In genomic region chr9:121214005-121214404, GRCh38 we compare ENCODE assay signal across 18 cellular contexts. TPM values are rescaled to one million over a fixed set of nuclear protein-coding genes. Genes with fewer than 3 reads are reported as not detected.
DNase-seq lines count a peak whose midpoint lies in the region; ATAC-seq, FAIRE-seq and TF ChIP-seq lines count a peak whose summit lies in the region.
"Had no signal": no experiment of that assay in that cellular context is flagged by ENCODE, and none has a peak within 500 bp of the region (broad histone marks: within the 10 kb centered on the region; RNA-seq: fewer than 3 reads in every experiment).

No MANE protein-coding gene starts in this region.

- no peaks in the 10 kb centered on the region for H3K79me2 ChIP-seq in K562 (ENCODE audit: control insufficient read depth, insufficient read depth, low read length)

- ATAC-seq in K562 (no peak), HG03571 (IDR thresholded peaks at IDR 0.05; ENCODE audit: unreplicated experiment) (no peak)
- no peak for ATAC-seq in stimulated activated effector memory CD8-positive, alpha-beta T cell treated with anti-CD3 and anti-CD28 coated beads, Interleukin-12 subunit alpha, Interleukin-12 subunit beta, amount 100 ng/mL, for 72 hours

- H3K36me3 ChIP-seq in BLaER1 (no peaks in the 10 kb centered on the region), HEK293 (ENCODE audit: control insufficient read depth in 2 of 2, insufficient read depth in 1 of 2, low read length in 2 of 2) (no peaks in the 10 kb centered on the region), K562 (ENCODE audit: control insufficient read depth, insufficient read depth, low read length) (no peaks in the 10 kb centered on the region)

- peak overlapping the region; percentile 67 for H2AFZ ChIP-seq in K562 (ENCODE audit: low read depth, low read length)

- no peak overlapping the region for H3K27ac ChIP-seq in BLaER1
- no peak overlapping the region for H3K27ac ChIP-seq in HEK293 (ENCODE audit: extremely low read depth, low read depth, low read length)
- H3K27ac ChIP-seq in K562 (ENCODE audit: extremely low read depth, low read depth, low read length): no peak overlapping the region
- H3K27ac ChIP-seq: HL-60 had no signal

- no peak for TF ChIP-seq RAD21 in K562 (CRISPR knock-in tag; conservative IDR thresholded peaks at IDR 0.05 in 1 of 2, IDR thresholded peaks at IDR 0.05 in 1 of 2)

- POLR2A ChIA-PET in HEK293 (lab: Yijun Ruan, JAX): interaction anchor here (0.7 kb wide), 1 partner anchor 68 kb away, joined by 3 read pairs; no protein-coding TSS in a partner anchor
- POLR2A ChIA-PET in K562 (lab: Yijun Ruan, JAX): interaction anchor here (0.8 to 1.2 kb wide), 4 partner anchors 14 to 184 kb away, joined by 3 to 4 read pairs (median 3); no protein-coding TSS in a partner anchor

- TF ChIP-seq EP300 in K562 (IDR thresholded peaks at IDR 0.05; ENCODE audit: low read length): no peak

- no peaks in the 10 kb centered on the region for H4K20me1 ChIP-seq in BLaER1
- no peaks in the 10 kb centered on the region for H4K20me1 ChIP-seq in K562 (replicated peaks; ENCODE audit: control insufficient read depth, insufficient read depth, low read length)

- in situ Hi-C loops in K562 (cut with MboI): no loop called here

- FAIRE-seq in K562 (lab: Jason Lieb, UNC): no peak
- FAIRE-seq: GM12892 had no signal

- H3K27me3 ChIP-seq in BLaER1 (no peaks in the 10 kb centered on the region), K562 (ENCODE audit: control insufficient read depth in 2 of 2, insufficient read depth in 2 of 2, low read length in 2 of 2) (no peaks in the 10 kb centered on the region)

- intact Hi-C loops in K562 (cut with micrococcal nuclease): loop anchor here (10.0 kb wide), 1 partner anchor 321 kb away; no protein-coding TSS in a partner anchor

- CTCF ChIA-PET in HEK293 (lab: Yijun Ruan, JAX) (interaction anchor here (0.6 to 6.0 kb wide), 47 partner anchors 9 to 458 kb away, joined by 3 to 107 read pairs (median 6); partner anchors contain the start of genes GSN and RAB14), K562 (lab: Yijun Ruan, JAX; ENCODE audit: low intra/inter-chr PET ratio) (interaction anchor here (1.0 to 1.7 kb wide), 3 partner anchors 106 to 186 kb away, joined by 5 to 14 read pairs (median 8); no protein-coding TSS in a partner anchor)

- no peaks in the 10 kb centered on the region for H3K9me3 ChIP-seq in BLaER1
- no peaks in the 10 kb centered on the region for H3K9me3 ChIP-seq in HEK293 (ENCODE audit: control insufficient read depth, insufficient read depth, low read depth, low read length)
- H3K9me3 ChIP-seq in K562 (replicated peaks; ENCODE audit: control insufficient read depth, insufficient read depth, low read depth, low read length): no peaks in the 10 kb centered on the region
- H3K9me3 ChIP-seq: SK-N-SH had no signal

- TF ChIP-seq POLR2A in K562 (conservative IDR thresholded peaks at IDR 0.05): no peak

- no peaks in the 10 kb centered on the region for H3K9me1 ChIP-seq in K562 (ENCODE audit: control insufficient read depth, insufficient read depth, low read length)

- DNase-seq in K562 (ENCODE audit: extremely low read depth in 1 of 4, low spot score in 3 of 4): peak in 1 of 4 experiments; percentile 13
- no peak for DNase-seq in stimulated activated effector memory CD8-positive, alpha-beta T cell treated with anti-CD3 and anti-CD28 coated beads, Interleukin-12 subunit alpha, Interleukin-12 subunit beta, amount 100 ng/mL, for 72 hours (ENCODE audit: low spot score in 2 of 2)
- DNase-seq in globus pallidus (ENCODE audit: low spot score): no peak
- no peak for DNase-seq in MV-4-11 (lab: John Stamatoyannopoulos, UW)
- DNase-seq: CD4-positive, CD25-positive, alpha-beta regulatory T cell; DND-41; GOT3; HCEC 1CT; Karpas-422; NCI-H2107; NCI-H82; PC-3; SK-N-SH had no signal

- H3K9me3 Mint-ChIP-seq in stimulated activated effector memory CD8-positive, alpha-beta T cell treated with anti-CD3 and anti-CD28 coated beads, Interleukin-12 subunit alpha, Interleukin-12 subunit beta, amount 100 ng/mL, for 72 hours: no peaks in the 10 kb centered on the region
- H3K9me3 Mint-ChIP-seq: CD4-positive, CD25-positive, alpha-beta regulatory T cell had no signal

- no peak overlapping the region for H3K4me3 ChIP-seq in BLaER1
- H3K4me3 ChIP-seq in HEK293 (ENCODE audit: low read depth, low read length): no peak overlapping the region
- no peak overlapping the region for H3K4me3 ChIP-seq in K562

- H3K9ac ChIP-seq in BLaER1 (no peak overlapping the region), K562 (ENCODE audit: insufficient read depth in 1 of 2, low read depth in 2 of 2, low read length in 2 of 2) (no peak overlapping the region)
- H3K9ac ChIP-seq: SK-N-SH had no signal

- H3K27ac Mint-ChIP-seq in stimulated activated effector memory CD8-positive, alpha-beta T cell treated with anti-CD3 and anti-CD28 coated beads, Interleukin-12 subunit alpha, Interleukin-12 subunit beta, amount 100 ng/mL, for 72 hours: peak overlapping the region; percentile 1

- peak overlapping the region; percentile 66; the same call in 1 of the 2 replicates for H3K4me2 ChIP-seq in BLaER1
- no peak overlapping the region for H3K4me2 ChIP-seq in K562 (ENCODE audit: insufficient read depth, low read length)
- H3K4me2 ChIP-seq: SK-N-SH had no signal

- TF ChIP-seq CTCF in HEK293 (tag by site-specific recombination; IDR thresholded peaks at IDR 0.05) (no peak), K562 (IDR thresholded peaks at IDR 0.05 in 2 of 3, conservative IDR thresholded peaks at IDR 0.05 in 1 of 3; ENCODE audit: insufficient read depth in 2 of 3, low read depth in 1 of 3, low read length in 3 of 3) (no peak)

- no TSS peak for BruUV-seq in K562 (replicated peaks; lab: Mats Ljungman, UMichigan)

- H3K4me1 Mint-ChIP-seq in stimulated activated effector memory CD8-positive, alpha-beta T cell treated with anti-CD3 and anti-CD28 coated beads, Interleukin-12 subunit alpha, Interleukin-12 subunit beta, amount 100 ng/mL, for 72 hours: peaks cover 9% of the 10 kb centered on the region

- 9% methylated on average over 2 of the region's 2 CpGs for WGBS in K562 (ENCODE audit: insufficient coverage, low coverage, missing lambda C conversion rate)

- H3K4me1 ChIP-seq in BLaER1 (peaks cover 28% of the 10 kb centered on the region), HEK293 (ENCODE audit: control insufficient read depth, insufficient read depth, low read length) (no peaks in the 10 kb centered on the region), K562 (replicated peaks in 1 of 2; ENCODE audit: control insufficient read depth in 2 of 2, insufficient read depth in 2 of 2, low read length in 2 of 2) (peaks cover 0 to 16% of the 10 kb centered on the region in 2 experiments; a peak in 2 of 5 replicates)

- no peak overlapping the region for H3K4me3 Mint-ChIP-seq in stimulated activated effector memory CD8-positive, alpha-beta T cell treated with anti-CD3 and anti-CD28 coated beads, Interleukin-12 subunit alpha, Interleukin-12 subunit beta, amount 100 ng/mL, for 72 hours
- H3K4me3 Mint-ChIP-seq: CD4-positive, CD25-positive, alpha-beta regulatory T cell had no signal

- peaks cover 6% of the 10 kb centered on the region for H3K36me3 Mint-ChIP-seq in stimulated activated effector memory CD8-positive, alpha-beta T cell treated with anti-CD3 and anti-CD28 coated beads, Interleukin-12 subunit alpha, Interleukin-12 subunit beta, amount 100 ng/mL, for 72 hours

TF ChIP-seq in HEK293, 187 proteins besides CTCF, POLR2A, EP300 and RAD21:
- TF ChIP-seq ZIC2 (tag by site-specific recombination; IDR thresholded peaks at IDR 0.05) (no peak), ZNF366 (tag by site-specific recombination; conservative IDR thresholded peaks at IDR 0.05) (peak; percentile 78)

TF ChIP-seq in K562, 482 proteins besides CTCF, POLR2A, EP300 and RAD21 (continues in another document):
- TF ChIP-seq MAX (CRISPR knock-in tag; IDR thresholded peaks at IDR 0.05): no peak

RNA-seq across cellular contexts. Expression of gene RAB14, which starts 12.3 kb away (rescaled TPM):
- 10.7 and 28.6 TPM in 2 replicates for total RNA-seq in K562 (2011; cell fraction: chromatin; rRNA removed; ENCODE audit: low replicate concordance)
- total RNA-seq in K562 (2011; cell fraction: nucleolus; rRNA removed): 6.7 and 7.6 TPM in 2 replicates
- total RNA-seq in K562 (2011; cell fraction: nucleoplasm; rRNA removed): 20.8 and 42.9 TPM in 2 replicates
- total RNA-seq in K562 (2014; rRNA removed) (10.3 and 11.8 TPM in 2 replicates), K562 (2014; rRNA removed; fragmentation: Illumina TruSeq; extraction: Trizol) (25.5 and 26.8 TPM in 2 replicates), K562 (2015; rRNA removed; fragmentation: Illumina TruSeq; extraction: Trizol) (23.6 and 25.4 TPM in 2 replicates), K562 (2021) (41.8 and 48.4 TPM in 2 replicates)
- polyA plus RNA-seq in K562 (2011; rRNA removed) (17.6 and 19.8 TPM in 2 replicates), K562 (2014; fragmentation: Illumina TruSeq; extraction: Trizol) (32.4 and 35.8 TPM in 2 replicates), K562 (2014; fragmentation: Nextera tagmentation; extraction: Ambion mirVana) (10 to 100 TPM; 20.2 to 20.9 TPM), K562 (2014; rRNA removed) (15.9 and 16.7 TPM in 2 replicates)
- polyA plus RNA-seq in K562 (2011; cell fraction: cytosol; rRNA removed): 4.0 and 10.5 TPM in 2 replicates
- 11.3 and 16.5 TPM in 2 replicates for polyA plus RNA-seq in K562 (2011; cell fraction: nucleus; rRNA removed)
- 30.3 and 32.9 TPM in 2 replicates for polyA plus RNA-seq in K562 (2012)
- polyA minus RNA-seq in K562 (2011; rRNA and poly(A)+ RNA removed): 14.8 and 18.2 TPM in 2 replicates
- 12.5 and 15.7 TPM in 2 replicates for polyA minus RNA-seq in K562 (2011; cell fraction: cytosol; rRNA and poly(A)+ RNA removed)
- 10.0 and 16.6 TPM in 2 replicates for polyA minus RNA-seq in K562 (2011; cell fraction: nucleus; rRNA and poly(A)+ RNA removed)

RNA-seq across cellular contexts. Expression of gene GSN, which starts 54.0 kb away (rescaled TPM):
- total RNA-seq in K562 (2011; cell fraction: chromatin; rRNA removed; ENCODE audit: low replicate concordance): 15.3 and 27.0 TPM in 2 replicates
- total RNA-seq in K562 (2011; cell fraction: nucleolus; rRNA removed): 9.9 and 11.0 TPM in 2 replicates
- total RNA-seq in K562 (2011; cell fraction: nucleoplasm; rRNA removed): 8.1 and 9.2 TPM in 2 replicates
- 8.2 and 10.8 TPM in 2 replicates for total RNA-seq in K562 (2014; rRNA removed)
- total RNA-seq in K562 (2014; rRNA removed; fragmentation: Illumina TruSeq; extraction: Trizol): 3.3 and 3.5 TPM in 2 replicates
- total RNA-seq in K562 (2015; rRNA removed; fragmentation: Illumina TruSeq; extraction: Trizol): 12.3 and 12.4 TPM in 2 replicates
- 9.0 and 9.6 TPM in 2 replicates for total RNA-seq in K562 (2021)
- polyA plus RNA-seq in K562 (2011; rRNA removed): 16.6 and 24.2 TPM in 2 replicates
- polyA plus RNA-seq in K562 (2011; cell fraction: cytosol; rRNA removed): 27.5 and 34.5 TPM in 2 replicates
- 15.8 and 17.0 TPM in 2 replicates for polyA plus RNA-seq in K562 (2011; cell fraction: nucleus; rRNA removed)
- polyA plus RNA-seq in K562 (2012): 11.2 and 34.5 TPM in 2 replicates
- 5.2 and 7.4 TPM in 2 replicates for polyA plus RNA-seq in K562 (2014; fragmentation: Illumina TruSeq; extraction: Trizol)
- under 1 TPM; 0.39 to 0.41 TPM for polyA plus RNA-seq in K562 (2014; fragmentation: Nextera tagmentation; extraction: Ambion mirVana)
- polyA plus RNA-seq in K562 (2014; rRNA removed): 7.5 and 11.2 TPM in 2 replicates
- polyA minus RNA-seq in K562 (2011; rRNA and poly(A)+ RNA removed): 23.7 and 31.3 TPM in 2 replicates
- polyA minus RNA-seq in K562 (2011; cell fraction: cytosol; rRNA and poly(A)+ RNA removed): 24.8 and 27.9 TPM in 2 replicates
- polyA minus RNA-seq in K562 (2011; cell fraction: nucleus; rRNA and poly(A)+ RNA removed): 6.2 and 9.0 TPM in 2 replicates
